Comparison of ENCODE assay signal across 9 cellular contexts in genomic region chr2:128623776-128624424, GRCh38.
DNase-seq lines count a peak whose midpoint lies in the region; ATAC-seq and TF ChIP-seq lines count a peak whose summit lies in the region.
"Had no signal": no experiment of that assay in that cellular context is flagged by ENCODE, and none has a peak within 500 bp of the region (broad histone marks: within the 10 kb centered on the region; RNA-seq: fewer than 3 reads in every experiment).

No MANE protein-coding gene starts in this region.

- in situ Hi-C loops in astrocyte of the spinal cord (cut with HindIII; ENCODE audit: low sequenced_read_pairs): no loop called here

- H3K4ac ChIP-seq in H9 (ENCODE audit: low read depth, low read length): no peak overlapping the region

- H3K79me2 ChIP-seq in H9 (ENCODE audit: insufficient read depth, low read length): no peaks in the 10 kb centered on the region

- H3K4me3 Mint-ChIP-seq in H9: no peak overlapping the region
- H3K4me3 Mint-ChIP-seq: memory B cell had no signal

- H4K5ac ChIP-seq in H9 (ENCODE audit: insufficient read length, low read depth, low read length): no peak overlapping the region

- no peak overlapping the region for H3K56ac ChIP-seq in H9 (ENCODE audit: insufficient read length, low read depth, low read length)

- ATAC-seq in GM18517 (IDR thresholded peaks at IDR 0.05; ENCODE audit: unreplicated experiment) (peak; percentile 88), GM21825 (IDR thresholded peaks at IDR 0.05; ENCODE audit: unreplicated experiment) (peak; percentile 79)

- H2AFZ ChIP-seq in H9 (ENCODE audit: low read length): no peak overlapping the region

- no peaks in the 10 kb centered on the region for H4K20me1 ChIP-seq in H9 (ENCODE audit: control insufficient read depth, insufficient read depth, insufficient read length)

- no peak overlapping the region for H3K23ac ChIP-seq in H9 (ENCODE audit: insufficient read length, low read depth, low read length)

- no peak overlapping the region; the same call in 1 of the 2 replicates for H3K14ac ChIP-seq in H9 (ENCODE audit: insufficient read depth, low read length)

- no peak overlapping the region for H2BK20ac ChIP-seq in H9 (ENCODE audit: low read depth, low read length, poor library complexity, severe bottlenecking)

- no peak overlapping the region for H2AK5ac ChIP-seq in H9 (ENCODE audit: insufficient read length, low read length)

- no peak overlapping the region for H4K91ac ChIP-seq in H9 (ENCODE audit: insufficient read length, low read depth, low read length)

- no peak overlapping the region for H3K9ac ChIP-seq in H9 (ENCODE audit: extremely low read depth, insufficient read length, low read length)

- H3K27ac ChIP-seq in H9 (ENCODE audit: insufficient read length, low read depth, low read length): no peak overlapping the region

- H4K8ac ChIP-seq in H9 (replicated peaks; ENCODE audit: insufficient read length, low read depth, low read length): no peak overlapping the region

- H3K27me3 ChIP-seq in H9 (ENCODE audit: insufficient read depth, low read length): no peaks in the 10 kb centered on the region

- peak; percentile 16 for DNase-seq in KG1 (lab: John Stamatoyannopoulos, UW)
- peak; percentile 94 for DNase-seq in astrocyte of the spinal cord (ENCODE audit: low read depth, low spot score)
- DNase-seq in stimulated activated CD8-positive, alpha-beta memory T cell treated with anti-CD3 and anti-CD28 coated beads, Interleukin-15, amount 100 ng/mL, for 48 hours (ENCODE audit: low read depth in 2 of 2): peak; percentile 17 to 19
- DNase-seq in NCI-H345 treated with DMSO at 0.1 percent for 48 hours (lab: John Stamatoyannopoulos, UW; ENCODE audit: unreplicated experiment): no peak
- no peak for DNase-seq in H9
- DNase-seq in NCI-H526 treated with DMSO at 0.1 percent for 48 hours (lab: John Stamatoyannopoulos, UW): no peak

- H3T11ph ChIP-seq in H9 (ENCODE audit: low read length): no peak overlapping the region

- peaks cover 0 to under 1% (median 0%) of the 10 kb centered on the region in 3 experiments; a peak in 2 of 7 replicates for H3K36me3 Mint-ChIP-seq in H9 (ENCODE audit: insufficient read depth in 1 of 3, low read depth in 3 of 3)
- H3K36me3 Mint-ChIP-seq: memory B cell had no signal

- H3K9me3 Mint-ChIP-seq in H9: peaks cover under 1 to 3% of the 10 kb centered on the region in 2 experiments; a peak in 3 of 5 replicates
- H3K9me3 Mint-ChIP-seq: memory B cell had no signal

- no peak overlapping the region for H3K4me3 ChIP-seq in astrocyte of the spinal cord (ENCODE audit: low read depth, low read length)

- TF ChIP-seq CTCF in astrocyte of the spinal cord (IDR thresholded peaks at IDR 0.05; ENCODE audit: low read depth, low read length): no peak
- no peak for TF ChIP-seq CTCF in H9 (conservative IDR thresholded peaks at IDR 0.05)

- no peaks in the 10 kb centered on the region for H3K79me1 ChIP-seq in H9 (ENCODE audit: insufficient read depth, low read depth, low read length, poor library complexity, severe bottlenecking)

- no peak overlapping the region for H2BK5ac ChIP-seq in H9 (ENCODE audit: insufficient read length, low read length)

- peaks cover 24 to 28% of the 10 kb centered on the region in 2 experiments for H3K4me1 Mint-ChIP-seq in H9

- H3K27me3 Mint-ChIP-seq in H9 (ENCODE audit: low read depth): peaks cover 4% of the 10 kb centered on the region

- no peaks in the 10 kb centered on the region for H3K4me1 ChIP-seq in H9 (ENCODE audit: insufficient read depth, low read length)

- H3K23me2 ChIP-seq in H9 (ENCODE audit: insufficient read length, low read depth, low read length, poor library complexity, severe bottlenecking): no peaks in the 10 kb centered on the region

- no CpG with 5 or more reads among the region's 8 CpGs for WGBS in H9 (ENCODE audit: extremely low coverage, insufficient read length, low lambda C conversion rate)

- H3K27ac Mint-ChIP-seq in H9: peak overlapping the region in 1 of 3 experiments; percentile 78; a peak in 1 of 7 replicates
- H3K27ac Mint-ChIP-seq: memory B cell had no signal

- no peak overlapping the region for H3K4me2 ChIP-seq in H9 (ENCODE audit: insufficient read depth, insufficient read length, low read length)

- no peak overlapping the region for H2BK12ac ChIP-seq in H9 (ENCODE audit: insufficient read length, low read depth, low read length)

- no peak overlapping the region for H2BK120ac ChIP-seq in H9 (ENCODE audit: low read depth, low read length, poor library complexity, severe bottlenecking)

- H3K18ac ChIP-seq in H9 (ENCODE audit: insufficient read length, low read depth, low read length): no peak overlapping the region

- H3K9me3 ChIP-seq in H9 (ENCODE audit: control insufficient read depth, low read depth, low read length): peaks cover under 1% of the 10 kb centered on the region

- no peak overlapping the region for H2BK15ac ChIP-seq in H9 (ENCODE audit: low read depth, low read length)

Comparison
In these comparisons a context has a peak if more than half of its experiments do, and no peak if none do; other contexts are left out.
1. DNase-seq: peak in KG1 (single experiment), astrocyte of the spinal cord (single experiment) and stimulated activated CD8-positive, alpha-beta memory T cell treated with anti-CD3 and anti-CD28 coated beads, Interleukin-15, amount 100 ng/mL, for 48 hours (2 of 2); none in NCI-H345 treated with DMSO at 0.1 percent for 48 hours (single experiment), H9 (single experiment) and NCI-H526 treated with DMSO at 0.1 percent for 48 hours (single experiment).